In the genomic region with DNA sequence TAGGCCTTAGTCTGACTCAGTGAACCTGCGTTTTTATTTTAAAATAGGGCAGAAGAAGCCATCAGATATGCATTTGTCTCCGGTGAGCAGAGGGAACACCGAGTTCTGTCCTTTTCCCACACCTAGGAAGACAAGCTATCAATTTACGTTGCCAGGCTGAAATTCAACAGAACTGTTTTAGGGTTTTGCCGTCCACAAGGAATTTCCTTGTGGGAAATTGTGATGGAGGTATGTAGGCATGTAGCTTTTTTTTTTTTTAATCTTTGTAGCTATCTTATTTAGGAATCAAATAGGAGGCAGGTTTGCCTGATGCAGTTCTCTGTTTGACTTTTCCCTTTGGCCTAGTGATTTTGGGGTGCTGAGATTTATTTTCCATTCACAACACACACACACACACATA, we compare ENCODE assay signal across 24 cellular contexts.
A peak's percentile ranks its signal among the peaks of the same experiment; 100 is the strongest.
DNase-seq lines count a peak whose midpoint lies in the region; TF ChIP-seq lines count a peak whose summit lies in the region.
"Had no signal": no experiment of that assay in that cellular context is flagged by ENCODE, and none has a peak within 500 bp of the region (broad histone marks: within the 10 kb centered on the region; RNA-seq: fewer than 3 reads in every experiment).

No MANE protein-coding gene starts in this region.

- H3K4me1 ChIP-seq in adipocyte (ENCODE audit: control insufficient read depth, insufficient read depth, low read length), result peaks cover 38% of the 10 kb centered on the region

- peak overlapping the region; percentile 62 for H3K9ac ChIP-seq in adipocyte (ENCODE audit: low read length)

- TF ChIP-seq CTCF in fibroblast of mammary gland (conservative IDR thresholded peaks at IDR 0.05; ENCODE audit: control insufficient read depth, insufficient read depth, low read depth, low read length), result no peak
- TF ChIP-seq CTCF in osteocyte (IDR thresholded peaks at IDR 0.05), result no peak

- no peaks in the 10 kb centered on the region for H3K36me3 Mint-ChIP-seq in osteocyte (ENCODE audit: unreplicated experiment)
- H3K36me3 Mint-ChIP-seq: activated naive CD8-positive, alpha-beta T cell treated with anti-CD3 and anti-CD28 coated beads, Interleukin-2, amount 10 ng/mL, durations not matched to agents 7 days and 5 days; brain; CD4-positive, CD25-positive, alpha-beta regulatory T cell had no signal

- H3K4me3 ChIP-seq in adipocyte (ENCODE audit: low read length) (peak overlapping the region; percentile 29), fibroblast of mammary gland (ENCODE audit: control insufficient read depth, low read depth, low read length) (no peak overlapping the region)
- H3K4me3 ChIP-seq: GM12878, spleen, upper lobe of left lung had no signal

- no peaks in the 10 kb centered on the region for H3K27me3 ChIP-seq in adipocyte (replicated peaks; ENCODE audit: control insufficient read depth, insufficient read depth, low read length)
- H3K27me3 ChIP-seq: upper lobe of left lung had no signal

- DNase-seq in EH (ENCODE audit: low read depth), result peak; percentile 58
- DNase-seq in adipocyte (ENCODE audit: low read depth), result no peak
- DNase-seq in fibroblast of mammary gland (ENCODE audit: low read depth), result peak; percentile 27
- no peak for DNase-seq in osteocyte (ENCODE audit: extremely low spot score, unreplicated experiment)
- no peak for DNase-seq in substantia nigra (lab: John Stamatoyannopoulos, UW)
- DNase-seq in kidney tubule cell (ENCODE audit: low spot score), result no peak
- no peak for DNase-seq in NCI-H146 (lab: John Stamatoyannopoulos, UW)
- DNase-seq: activated CD4-positive, alpha-beta T cell treated with anti-CD3 and anti-CD28 coated beads for 4 hours; activated effector memory CD4-positive, alpha-beta T cell treated with anti-CD3 and anti-CD28 coated beads, Interleukin-2, amount 50 U/mL, for 16 hours; activated naive CD8-positive, alpha-beta T cell treated with anti-CD3 and anti-CD28 coated beads, Interleukin-2, amount 10 ng/mL, durations not matched to agents 7 days and 5 days; activated T-cell treated with anti-CD3 and anti-CD28 coated beads, Interleukin-2, amount 50 U/mL, for 1 hour; CD4-positive, CD25-positive, alpha-beta regulatory T cell; foreskin melanocyte; left cardiac atrium; NCI-H1105; NCI-H2081; NCI-H345; posterior cingulate gyrus had no signal

- no peaks in the 10 kb centered on the region for H3K9me3 Mint-ChIP-seq in osteocyte (ENCODE audit: unreplicated experiment)
- H3K9me3 Mint-ChIP-seq: activated naive CD8-positive, alpha-beta T cell treated with anti-CD3 and anti-CD28 coated beads, Interleukin-2, amount 10 ng/mL, durations not matched to agents 7 days and 5 days; CD4-positive, CD25-positive, alpha-beta regulatory T cell; neural crest cell had no signal

- peak overlapping the region; percentile 25 for H3K27ac Mint-ChIP-seq in osteocyte (ENCODE audit: unreplicated experiment)
- H3K27ac Mint-ChIP-seq: activated naive CD8-positive, alpha-beta T cell treated with anti-CD3 and anti-CD28 coated beads, Interleukin-2, amount 10 ng/mL, durations not matched to agents 7 days and 5 days had no signal

- no peaks in the 10 kb centered on the region for H3K36me3 ChIP-seq in adipocyte (ENCODE audit: control insufficient read depth, insufficient read depth, low read length, severe bottlenecking)
- H3K36me3 ChIP-seq: spleen, upper lobe of left lung had no signal

- no peak overlapping the region for H3K4me3 Mint-ChIP-seq in osteocyte (ENCODE audit: unreplicated experiment)
- H3K4me3 Mint-ChIP-seq: activated naive CD8-positive, alpha-beta T cell treated with anti-CD3 and anti-CD28 coated beads, Interleukin-2, amount 10 ng/mL, durations not matched to agents 7 days and 5 days; CD4-positive, CD25-positive, alpha-beta regulatory T cell; neural crest cell had no signal

- peaks cover 34% of the 10 kb centered on the region for H3K4me1 Mint-ChIP-seq in osteocyte (ENCODE audit: unreplicated experiment)
- H3K4me1 Mint-ChIP-seq: activated naive CD8-positive, alpha-beta T cell treated with anti-CD3 and anti-CD28 coated beads, Interleukin-2, amount 10 ng/mL, durations not matched to agents 7 days and 5 days had no signal

- no peaks in the 10 kb centered on the region for H3K27me3 Mint-ChIP-seq in osteocyte (ENCODE audit: unreplicated experiment)

- no peak overlapping the region for H3K27ac ChIP-seq in substantia nigra (ENCODE audit: low read depth, low read length, poor library complexity, severe bottlenecking)
- H3K27ac ChIP-seq: spleen, upper lobe of left lung, VCaP had no signal

- no peaks in the 10 kb centered on the region for H3K9me3 ChIP-seq in adipocyte (ENCODE audit: control insufficient read depth, low read length)
- H3K9me3 ChIP-seq: spleen, upper lobe of left lung had no signal

Comparison
In these comparisons a context has a peak if more than half of its experiments do, and no peak if none do; other contexts are left out.
1. DNase-seq: peak in EH (single experiment) and fibroblast of mammary gland (single experiment); none in adipocyte (single experiment), osteocyte (single experiment), substantia nigra (0 of 49), kidney tubule cell (single experiment) and NCI-H146 (single experiment).